8 cellular contexts compared by ENCODE assay signal in genomic region chr1:204376919-204377799, GRCh38. TPM values are rescaled to one million over a fixed set of nuclear protein-coding genes. Genes with fewer than 3 reads are reported as not detected.
DNase-seq lines count a peak whose midpoint lies in the region; ATAC-seq and TF ChIP-seq lines count a peak whose summit lies in the region.

No MANE protein-coding gene starts in this region.

- H3K27me3 ChIP-seq in trophoblast cell (ENCODE audit: insufficient read depth, low read length): no peaks in the 10 kb centered on the region

- H2BK5ac ChIP-seq in trophoblast cell (ENCODE audit: low read depth, low read length, poor library complexity): no peak overlapping the region

- peaks cover 2% of the 10 kb centered on the region for H3K79me1 ChIP-seq in trophoblast cell (ENCODE audit: low read length)

- POLR2A ChIA-PET in OCI-LY7 (lab: Charles Lee): no interaction called here

- no peaks in the 10 kb centered on the region for H3K27me3 Mint-ChIP-seq in Calu3 (ENCODE audit: unreplicated experiment)

- peak overlapping the region; percentile 86 for H3K4me2 ChIP-seq in trophoblast cell (ENCODE audit: low read length)
- H3K4me2 ChIP-seq in OCI-LY7 (ENCODE audit: low read length): no peak overlapping the region

- no peak overlapping the region for H2AK5ac ChIP-seq in trophoblast cell (ENCODE audit: low read length)

- H2BK12ac ChIP-seq in trophoblast cell (ENCODE audit: low read length): no peak overlapping the region

- H3K9me2 ChIP-seq in OCI-LY7 (ENCODE audit: insufficient read depth, low read length): no peaks in the 10 kb centered on the region

- CTCF ChIA-PET in Calu3 (lab: Charles Lee): interaction anchor here (0.6 to 8.3 kb wide), 6 partner anchors 17 to 430 kb away, joined by 3 to 83 read pairs (median 3); no protein-coding TSS in a partner anchor
- CTCF ChIA-PET in OCI-LY7 (lab: Charles Lee; ENCODE audit: unreplicated experiment): no interaction called here

- H3K27ac ChIP-seq in trophoblast cell (ENCODE audit: low read depth, low read length) (no peak overlapping the region), OCI-LY7 (ENCODE audit: low read depth, low read length, poor library complexity, severe bottlenecking) (no peak overlapping the region)

- H3K9ac ChIP-seq in trophoblast cell (ENCODE audit: low read length): no peak overlapping the region

- WGBS in trophoblast cell (ENCODE audit: extremely low coverage, insufficient coverage, insufficient read length): no CpG with 5 or more reads among the region's 28 CpGs

- peak overlapping the region; percentile 61 for H3K4me3 ChIP-seq in trophoblast cell (ENCODE audit: low read depth, low read length)
- no peak overlapping the region for H3K4me3 ChIP-seq in OCI-LY7 (ENCODE audit: low read depth, low read length, poor library complexity, severe bottlenecking)

- TSS peak; percentile 75 for BruUV-seq in Calu3 (replicated peaks; lab: Mats Ljungman, UMichigan)
- no TSS peak for BruUV-seq in OCI-LY7 (replicated peaks; lab: Mats Ljungman, UMichigan)

- peaks cover 6% of the 10 kb centered on the region for H3K4me1 Mint-ChIP-seq in Calu3 (ENCODE audit: low read depth, unreplicated experiment)

- H2BK120ac ChIP-seq in trophoblast cell (ENCODE audit: insufficient read depth, low read length, poor library complexity): no peak overlapping the region

- no peaks in the 10 kb centered on the region for H3K9me3 ChIP-seq in trophoblast cell (ENCODE audit: insufficient read depth, low read depth, low read length)
- no peaks in the 10 kb centered on the region for H3K9me3 ChIP-seq in OCI-LY7 (ENCODE audit: low read length)

- peak; percentile 84 for DNase-seq in Calu3
- peak; percentile 90 for DNase-seq in SW480 (ENCODE audit: low spot score)
- DNase-seq in left cardiac atrium: no peak
- DNase-seq in trophoblast cell: no peak
- no peak for DNase-seq in OCI-LY7 (ENCODE audit: low spot score)
- no peak for DNase-seq in cerebellum (ENCODE audit: low spot score)

- intact Hi-C loops in Calu3 (cut with micrococcal nuclease; ENCODE audit: unreplicated experiment): no loop called here
- intact Hi-C loops in left cardiac atrium (cut with DNase I): no loop called here
- intact Hi-C loops in OCI-LY7 (cut with micrococcal nuclease; ENCODE audit: unreplicated experiment): no loop called here

- H3K9me3 Mint-ChIP-seq in Calu3 (ENCODE audit: low read depth, unreplicated experiment): no peaks in the 10 kb centered on the region

- H4K91ac ChIP-seq in trophoblast cell (ENCODE audit: low read depth, low read length): no peak overlapping the region

- H3K36me3 ChIP-seq in trophoblast cell (ENCODE audit: control insufficient read depth in 1 of 2, insufficient read depth in 2 of 2, low read length in 2 of 2) (no peaks in the 10 kb centered on the region), OCI-LY7 (ENCODE audit: insufficient read depth, low read length) (no peaks in the 10 kb centered on the region)

- no peak overlapping the region for H3K4me3 Mint-ChIP-seq in Calu3 (ENCODE audit: low read depth, unreplicated experiment)

- no peak overlapping the region for H4K8ac ChIP-seq in trophoblast cell (ENCODE audit: low read depth, low read length)

- H3K79me2 ChIP-seq in trophoblast cell (ENCODE audit: control insufficient read depth, insufficient read depth, low read length, poor library complexity) (no peaks in the 10 kb centered on the region), OCI-LY7 (ENCODE audit: insufficient read depth, low read depth, low read length) (no peaks in the 10 kb centered on the region)

- H3K23ac ChIP-seq in trophoblast cell (ENCODE audit: low read length): no peak overlapping the region

- no peak overlapping the region for H3K14ac ChIP-seq in trophoblast cell (ENCODE audit: low read length)

- H3K36me3 Mint-ChIP-seq in Calu3 (ENCODE audit: insufficient read depth, unreplicated experiment): peaks cover 18% of the 10 kb centered on the region

- peak overlapping the region; percentile 5 for H2AFZ ChIP-seq in trophoblast cell (ENCODE audit: insufficient read depth, low read length, poor library complexity)
- H2AFZ ChIP-seq in OCI-LY7 (ENCODE audit: low read length): no peak overlapping the region

- H3K27ac Mint-ChIP-seq in Calu3 (ENCODE audit: unreplicated experiment): peak overlapping the region; percentile 76

- H4K12ac ChIP-seq in trophoblast cell (ENCODE audit: low read depth, low read length): no peak overlapping the region

- ATAC-seq in left cardiac atrium (peak; percentile 61 to 77), GM19324 (IDR thresholded peaks at IDR 0.05; ENCODE audit: low FRiP score, unreplicated experiment) (no peak), HG03521 (IDR thresholded peaks at IDR 0.05; ENCODE audit: unreplicated experiment) (no peak)

- H3K4ac ChIP-seq in trophoblast cell (ENCODE audit: low read depth, low read length): no peak overlapping the region

- no peaks in the 10 kb centered on the region for H4K20me1 ChIP-seq in OCI-LY7 (ENCODE audit: insufficient read depth, low read length)

- H3K18ac ChIP-seq in trophoblast cell (ENCODE audit: low read length): no peak overlapping the region

- H3K4me1 ChIP-seq in trophoblast cell (ENCODE audit: control insufficient read depth in 1 of 2, insufficient read depth in 2 of 2, low read length in 2 of 2): peaks cover 11 to 18% of the 10 kb centered on the region in 2 experiments
- H3K4me1 ChIP-seq in OCI-LY7 (ENCODE audit: insufficient read depth, low read length, poor library complexity, severe bottlenecking): peaks cover 8% of the 10 kb centered on the region

- no peak for TF ChIP-seq CTCF in Calu3 (IDR thresholded peaks at IDR 0.05; ENCODE audit: unreplicated experiment)
- TF ChIP-seq CTCF in OCI-LY7 (conservative IDR thresholded peaks at IDR 0.05; ENCODE audit: low read length): no peak

RNA-seq across cellular contexts. Expression of gene PLEKHA6, which starts 17.4 kb away (rescaled TPM):
- 94.9 and 101 TPM in 2 replicates for total RNA-seq in Calu3 (2022)
- 10 to 100 TPM; 14.1 to 19.8 TPM for total RNA-seq in left cardiac atrium
- polyA plus RNA-seq in trophoblast cell (2013): 26.6 and 31.1 TPM in 2 replicates
- total RNA-seq in OCI-LY7 (2014; rRNA removed; shearing (Covaris generic)): not detected in 2 replicates
- not detected in 2 replicates for total RNA-seq in OCI-LY7 (2022)
- 13.6 TPM for total RNA-seq in cerebellum

RNA-seq across cellular contexts. Expression of gene PPP1R15B, which starts 34.5 kb away (rescaled TPM):
- total RNA-seq in Calu3 (2022) (65.2 and 68.8 TPM in 2 replicates), left cardiac atrium (10 to 100 TPM; 22.1 to 37.5 TPM), OCI-LY7 (2022) (79.2 and 91.3 TPM in 2 replicates), cerebellum (29.7 TPM)
- polyA plus RNA-seq in trophoblast cell (2013): 39.2 and 41.5 TPM in 2 replicates
- total RNA-seq in OCI-LY7 (2014; rRNA removed; shearing (Covaris generic)): 63.5 and 72.6 TPM in 2 replicates

Comparison
In these comparisons a context has a peak if more than half of its experiments do, and no peak if none do; other contexts are left out.
1. DNase-seq: peak in Calu3 (single experiment) and SW480 (single experiment); none in left cardiac atrium (single experiment), trophoblast cell (0 of 2), OCI-LY7 (single experiment) and cerebellum (single experiment).
2. ATAC-seq: peak in left cardiac atrium (2 of 2); none in GM19324 (single experiment) and HG03521 (single experiment).
3. RNA of gene PLEKHA6, which starts 17.4 kb away (total RNA-seq): 94.9 to 101 TPM in Calu3, 14.1 to 19.8 TPM in left cardiac atrium and 13.6 TPM in cerebellum (single experiment); not detected in OCI-LY7; every median in the first group is over 10 times any median in the second.